ENCODE assay signal across 23 cellular contexts in the genomic region with DNA sequence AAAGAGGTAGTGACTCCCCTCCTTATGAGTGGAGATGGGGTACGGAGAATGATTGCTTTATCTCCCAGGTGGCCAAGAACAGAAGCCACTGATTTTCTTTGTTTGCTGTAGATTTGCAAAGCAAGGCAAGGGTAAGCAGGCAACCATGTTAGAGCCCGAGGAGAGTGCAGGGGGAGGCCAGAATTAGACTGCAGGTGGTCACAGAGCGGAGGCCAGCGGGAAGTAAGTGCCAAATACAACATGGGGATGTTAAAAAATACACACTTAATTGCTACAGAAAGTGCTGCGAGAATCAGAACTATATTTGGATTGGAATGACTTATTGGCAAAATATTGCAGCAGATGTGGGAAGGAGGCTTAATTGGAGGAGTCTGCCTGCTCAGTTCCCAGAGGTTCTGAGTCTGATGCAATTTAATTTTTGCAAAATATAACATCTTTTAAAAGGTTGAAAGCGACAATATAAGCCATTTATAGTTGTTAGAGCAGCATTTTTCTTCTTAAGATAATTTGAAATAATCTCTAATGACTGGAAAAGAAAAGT.
"Had no signal": no experiment of that assay in that cellular context is flagged by ENCODE, and none has a peak within 500 bp of the region (broad histone marks: within the 10 kb centered on the region; RNA-seq: fewer than 3 reads in every experiment).

No MANE protein-coding gene starts in this region.

- H3K4me3 ChIP-seq: dorsolateral prefrontal cortex, mucosa of descending colon, skin epidermis, testis, upper lobe of left lung had no signal

- FAIRE-seq: colon had no signal

- H3K4me1 ChIP-seq: testis, upper lobe of left lung had no signal

- H3K4me1 Mint-ChIP-seq: memory B cell, naive B cell, neural crest cell had no signal

- H3K4me3 Mint-ChIP-seq: activated CD4-positive, alpha-beta T cell treated with anti-CD3 and anti-CD28 coated beads, Interleukin-2, amount 10 ng/mL, durations not matched to agents 7 days and 5 days; activated naive CD4-positive, alpha-beta T cell treated with anti-CD3 and anti-CD28 coated beads for 36 hours; activated T-cell treated with anti-CD3 and anti-CD28 coated beads, Interleukin-2, amount 50 U/mL, for 4 hours; brain; memory B cell; naive B cell; neural crest cell; T-helper 2 cell treated with Interferon-gamma antibody and Interleukin-4, amounts not matched to agents 5 μg/mL and 100 μg/mL, for 36 hours had no signal

- H3K27me3 Mint-ChIP-seq: brain had no signal

- DNase-seq: activated CD4-positive, alpha-beta T cell treated with anti-CD3 and anti-CD28 coated beads, Interleukin-2, amount 10 ng/mL, durations not matched to agents 7 days and 5 days; activated CD8-positive, alpha-beta memory T cell treated with anti-CD3 and anti-CD28 coated beads, Interleukin-2, amount 50 U/mL, for 4 hours; activated naive CD4-positive, alpha-beta T cell treated with anti-CD3 and anti-CD28 coated beads for 36 hours; activated T-cell treated with anti-CD3 and anti-CD28 coated beads, Interleukin-2, amount 50 U/mL, for 4 hours; anterior cingulate cortex; central memory CD4-positive, alpha-beta T cell; dorsolateral prefrontal cortex; foreskin melanocyte; glutamatergic neuron; mucosa of descending colon; naive B cell; stimulated activated CD4-positive, alpha-beta T cell treated with anti-CD3 and anti-CD28 coated beads, Interleukin-15, amount 100 ng/mL, for 24 hours; stimulated activated CD4-positive, alpha-beta T cell treated with anti-CD3 and anti-CD28 coated beads, Interleukin-2, amount 100 ng/mL, for 48 hours; testis; upper lobe of left lung had no signal

- H3K9me3 Mint-ChIP-seq: activated CD4-positive, alpha-beta T cell treated with anti-CD3 and anti-CD28 coated beads, Interleukin-2, amount 10 ng/mL, durations not matched to agents 7 days and 5 days; activated naive CD4-positive, alpha-beta T cell treated with anti-CD3 and anti-CD28 coated beads for 36 hours; neural crest cell had no signal

- H3K27ac Mint-ChIP-seq: activated CD4-positive, alpha-beta T cell treated with anti-CD3 and anti-CD28 coated beads, Interleukin-2, amount 10 ng/mL, durations not matched to agents 7 days and 5 days; activated naive CD4-positive, alpha-beta T cell treated with anti-CD3 and anti-CD28 coated beads for 36 hours; memory B cell; naive B cell; progenitor cell of endocrine pancreas; T-helper 2 cell treated with Interferon-gamma antibody and Interleukin-4, amounts not matched to agents 5 μg/mL and 100 μg/mL, for 36 hours had no signal

- H3K36me3 ChIP-seq: upper lobe of left lung had no signal

- H3K27ac ChIP-seq: dorsolateral prefrontal cortex, skin epidermis, testis, upper lobe of left lung had no signal

- ATAC-seq: activated CD4-positive, CD25-positive, alpha-beta regulatory T cell treated with anti-CD3 and anti-CD28 coated beads, Interleukin-2, amount 50 U/mL, for 24 hours; activated T-cell treated with anti-CD3 and anti-CD28 coated beads, Interleukin-2, amount 50 U/mL, for 4 hours; mucosa of descending colon had no signal

- H3K36me3 Mint-ChIP-seq: brain, memory B cell, naive B cell had no signal

- H3K9me3 ChIP-seq: mucosa of descending colon, testis had no signal

- H3K27me3 ChIP-seq: testis, upper lobe of left lung had no signal
